Comparison of ENCODE assay signal across 8 cellular contexts in the genomic region with DNA sequence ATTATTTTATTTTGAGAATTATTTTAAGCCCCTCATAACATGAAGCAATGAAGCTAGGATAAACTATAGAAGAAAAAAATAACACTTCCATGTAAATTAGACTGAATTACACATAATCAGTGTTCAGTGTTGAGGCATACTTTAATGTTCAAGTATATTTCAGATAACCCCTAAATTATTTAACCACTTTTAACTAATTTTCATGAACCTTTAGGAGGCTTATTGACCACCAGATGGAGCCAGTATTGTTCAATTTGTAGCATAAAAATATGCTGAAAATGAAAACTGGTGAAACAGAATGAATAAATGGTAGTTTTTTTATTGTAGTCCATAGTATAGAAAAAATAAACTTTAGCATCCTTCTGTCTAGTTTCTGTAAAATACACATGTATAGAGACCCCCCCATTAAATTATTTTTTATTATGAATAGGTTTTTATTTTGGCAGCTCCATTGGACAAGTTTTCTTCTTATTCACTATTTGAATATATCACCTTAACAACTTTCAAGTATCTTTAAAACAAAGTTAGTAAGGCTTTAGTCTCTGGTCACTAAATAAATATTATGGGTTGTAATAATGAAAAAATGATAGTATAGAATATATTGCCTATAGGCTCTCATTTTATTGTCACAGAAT.
DNase-seq lines count a peak whose midpoint lies in the region; ATAC-seq and TF ChIP-seq lines count a peak whose summit lies in the region.

No MANE protein-coding gene starts in this region.

- no peak overlapping the region for H3K27ac Mint-ChIP-seq in CD4-positive, alpha-beta T cell

- H3K27me3 Mint-ChIP-seq in CD4-positive, alpha-beta T cell: no peaks in the 10 kb centered on the region

- no peaks in the 10 kb centered on the region for H3K27me3 ChIP-seq in CD4-positive, alpha-beta T cell (ENCODE audit: control insufficient read depth, insufficient read depth, low read length)
- H3K27me3 ChIP-seq in body of pancreas (no peaks in the 10 kb centered on the region), mesenchymal stem cell (ENCODE audit: control insufficient read depth in 1 of 2, insufficient read depth in 1 of 2, low read length in 2 of 2) (no peaks in the 10 kb centered on the region)

- no peak overlapping the region for H2BK12ac ChIP-seq in mesenchymal stem cell (ENCODE audit: low read length in 2 of 2)

- TF ChIP-seq POLR2A in body of pancreas (IDR thresholded peaks at IDR 0.05): no peak

- H3K4me2 ChIP-seq in mesenchymal stem cell (ENCODE audit: low read length, poor library complexity, severe bottlenecking): no peak overlapping the region

- H3K4me3 ChIP-seq in body of pancreas (no peak overlapping the region), mesenchymal stem cell (ENCODE audit: insufficient read depth in 1 of 2, low read depth in 1 of 2, low read length in 2 of 2) (no peak overlapping the region)

- H3K79me1 ChIP-seq in mesenchymal stem cell (replicated peaks; ENCODE audit: low read length, poor library complexity, severe bottlenecking): peaks cover 1% of the 10 kb centered on the region

- no peak overlapping the region for H3K14ac ChIP-seq in mesenchymal stem cell (ENCODE audit: low read length in 2 of 2)

- POLR2A ChIA-PET in CD4-positive, alpha-beta T cell (lab: Charles Lee): interaction anchor here (0.7 to 1.0 kb wide), 2 partner anchors 10 to 525 kb away, joined by 3 to 4 read pairs; no protein-coding TSS in a partner anchor

- no peak overlapping the region for H3K4me3 Mint-ChIP-seq in CD4-positive, alpha-beta T cell

- no peaks in the 10 kb centered on the region for H3K36me3 ChIP-seq in body of pancreas (replicated peaks in 1 of 2; ENCODE audit: insufficient read depth in 1 of 2, low read depth in 2 of 2)
- H3K36me3 ChIP-seq in mesenchymal stem cell (ENCODE audit: control insufficient read depth in 1 of 2, insufficient read depth in 2 of 2, low read depth in 1 of 2, low read length in 2 of 2): peaks cover 0 to 9% of the 10 kb centered on the region in 2 experiments

- H3K9me3 ChIP-seq in CD4-positive, alpha-beta T cell (ENCODE audit: control insufficient read depth, low read length): peaks cover 7% of the 10 kb centered on the region
- no peaks in the 10 kb centered on the region for H3K9me3 ChIP-seq in body of pancreas
- H3K9me3 ChIP-seq in mesenchymal stem cell (ENCODE audit: control insufficient read depth, low read length): peaks cover 32% of the 10 kb centered on the region

- peaks cover 13% of the 10 kb centered on the region for H3K36me3 Mint-ChIP-seq in CD4-positive, alpha-beta T cell (ENCODE audit: low read depth)

- no peak overlapping the region for H2BK15ac ChIP-seq in mesenchymal stem cell (ENCODE audit: low read depth, poor library complexity, severe bottlenecking)

- TF ChIP-seq CTCF in CD4-positive, alpha-beta T cell (IDR thresholded peaks at IDR 0.05): peak; percentile 57
- TF ChIP-seq CTCF in body of pancreas (IDR thresholded peaks at IDR 0.05): peak in 6 of 7 experiments; percentile 26 to 35 (median 32)

- intact Hi-C loops in CD4-positive, alpha-beta T cell (cut with DNase I, micrococcal nuclease): loop anchor here (1.0 to 2.0 kb wide), 2 partner anchors 524 kb away; no protein-coding TSS in a partner anchor
- intact Hi-C loops in body of pancreas (cut with DNase I): no loop called here

- H4K8ac ChIP-seq in mesenchymal stem cell (ENCODE audit: low read length): no peak overlapping the region

- H2AK5ac ChIP-seq in mesenchymal stem cell (ENCODE audit: low read length, severe bottlenecking): no peak overlapping the region

- no peaks in the 10 kb centered on the region for H3K4me1 Mint-ChIP-seq in CD4-positive, alpha-beta T cell (ENCODE audit: low read depth)

- ATAC-seq in CD4-positive, alpha-beta T cell (ENCODE audit: poor library complexity): no peak
- ATAC-seq in body of pancreas: no peak
- no peak for ATAC-seq in GM18520 (IDR thresholded peaks at IDR 0.05; ENCODE audit: unreplicated experiment)

- H3K27ac ChIP-seq in CD4-positive, alpha-beta T cell (ENCODE audit: low read depth, low read length): no peak overlapping the region
- H3K27ac ChIP-seq in body of pancreas (no peak overlapping the region), mesenchymal stem cell (ENCODE audit: low read length, poor library complexity, severe bottlenecking) (no peak overlapping the region)

- peak overlapping the region; percentile 79 for H3K9ac ChIP-seq in mesenchymal stem cell (ENCODE audit: low read length)

- H2BK120ac ChIP-seq in mesenchymal stem cell (ENCODE audit: low read depth, low read length): no peak overlapping the region

- H3K4me1 ChIP-seq in body of pancreas (no peaks in the 10 kb centered on the region), mesenchymal stem cell (ENCODE audit: control insufficient read depth, insufficient read depth, low read depth, low read length) (no peaks in the 10 kb centered on the region)

- H2BK5ac ChIP-seq in mesenchymal stem cell (ENCODE audit: low read depth, low read length, poor library complexity, severe bottlenecking): no peak overlapping the region

- no peak overlapping the region for H4K91ac ChIP-seq in mesenchymal stem cell (ENCODE audit: low read length)

- no peak overlapping the region for H3K4ac ChIP-seq in mesenchymal stem cell (ENCODE audit: low read depth in 1 of 2, low read length in 2 of 2)

- CTCF ChIA-PET in CD4-positive, alpha-beta T cell (lab: Charles Lee): interaction anchor here (0.9 to 3.4 kb wide), 2 partner anchors 524 to 525 kb away, joined by 3 to 13 read pairs; no protein-coding TSS in a partner anchor

- H3K23ac ChIP-seq in mesenchymal stem cell (ENCODE audit: low read length in 2 of 2): no peak overlapping the region

- no peak for DNase-seq in CD4-positive, alpha-beta T cell
- DNase-seq in HT1080 (ENCODE audit: low read depth) (peak; percentile 23), body of pancreas (no peak), mesenchymal stem cell (peak; percentile 49), T1000 (lab: John Stamatoyannopoulos, UW) (no peak), NCI-H2196 treated with DMSO at 0.1 percent for 48 hours (lab: John Stamatoyannopoulos, UW; ENCODE audit: unreplicated experiment) (no peak)
- no peak for DNase-seq in activated effector memory CD4-positive, alpha-beta T cell treated with anti-CD3 and anti-CD28 coated beads, Interleukin-2, amount 50 U/mL, for 16 hours

- no peak overlapping the region for H2AFZ ChIP-seq in mesenchymal stem cell (ENCODE audit: low read depth, low read length)

- no peak overlapping the region for H3K18ac ChIP-seq in mesenchymal stem cell (ENCODE audit: low read depth in 1 of 2, low read length in 2 of 2)

- peaks cover 7% of the 10 kb centered on the region for H3K9me3 Mint-ChIP-seq in CD4-positive, alpha-beta T cell

Comparison
In these comparisons a context has a peak if more than half of its experiments do, and no peak if none do; other contexts are left out.
1. DNase-seq: peak in HT1080 (single experiment) and mesenchymal stem cell (single experiment); none in CD4-positive, alpha-beta T cell (0 of 10), body of pancreas (0 of 4), activated effector memory CD4-positive, alpha-beta T cell treated with anti-CD3 and anti-CD28 coated beads, Interleukin-2, amount 50 U/mL, for 16 hours (single experiment), T1000 (single experiment) and NCI-H2196 treated with DMSO at 0.1 percent for 48 hours (single experiment).